ENCODE assay signal across 9 cellular contexts in genomic region chr19:46976845-46977320, GRCh38. TPM values are rescaled to one million over a fixed set of nuclear protein-coding genes. Genes with fewer than 3 reads are reported as not detected.
A peak's percentile ranks its signal among the peaks of the same experiment; 100 is the strongest.
DNase-seq lines count a peak whose midpoint lies in the region; ATAC-seq, FAIRE-seq and TF ChIP-seq lines count a peak whose summit lies in the region.
"Had no signal": no experiment of that assay in that cellular context is flagged by ENCODE, and none has a peak within 500 bp of the region (broad histone marks: within the 10 kb centered on the region; RNA-seq: fewer than 3 reads in every experiment).

No MANE protein-coding gene starts in this region.

- no peaks in the 10 kb centered on the region for H3K9me3 ChIP-seq in HUES48 (ENCODE audit: control insufficient read depth, insufficient read depth, low read length)
- H3K9me3 ChIP-seq in body of pancreas: no peaks in the 10 kb centered on the region
- no peaks in the 10 kb centered on the region for H3K9me3 ChIP-seq in keratinocyte (ENCODE audit: control insufficient read depth, low read depth, low read length)
- H3K9me3 ChIP-seq in suprapubic skin: no peaks in the 10 kb centered on the region

- peak overlapping the region; percentile 83 for H3K27ac ChIP-seq in HUES48 (ENCODE audit: low read depth, low read length)
- H3K27ac ChIP-seq in body of pancreas: peak overlapping the region; percentile 67 to 84 (median 70)
- peak overlapping the region; percentile 13 for H3K27ac ChIP-seq in keratinocyte (ENCODE audit: control insufficient read depth, insufficient read depth, low read length)
- peak overlapping the region; percentile 74 for H3K27ac ChIP-seq in suprapubic skin

- no peak for TF ChIP-seq EP300 in suprapubic skin (IDR thresholded peaks at IDR 0.05)

- no peak overlapping the region for H2AFZ ChIP-seq in keratinocyte (ENCODE audit: control insufficient read depth, low read length)

- 0 out of 2 replicates have a peak overlapping the region, but pooled peaks have one; percentile 4 for H3K9ac ChIP-seq in HUES48 (ENCODE audit: low read depth, low read length)
- peak overlapping the region; percentile 48 for H3K9ac ChIP-seq in keratinocyte (ENCODE audit: control insufficient read depth, extremely low read depth, insufficient read depth, low read length)

- no peak for TF ChIP-seq POLR2A in body of pancreas (IDR thresholded peaks at IDR 0.05)
- no peak for TF ChIP-seq POLR2A in suprapubic skin (IDR thresholded peaks at IDR 0.05)

- H3K4me3 ChIP-seq in HUES48 (ENCODE audit: low read depth, low read length): no peak overlapping the region
- no peak overlapping the region for H3K4me3 ChIP-seq in body of pancreas
- H3K4me3 ChIP-seq in keratinocyte (ENCODE audit: control insufficient read depth in 2 of 3, extremely low read depth in 1 of 3, insufficient read depth in 2 of 3, low read depth in 1 of 3, low read length in 3 of 3): no peak overlapping the region
- peak overlapping the region; percentile 17 for H3K4me3 ChIP-seq in suprapubic skin

- H3K36me3 ChIP-seq in HUES48 (ENCODE audit: control insufficient read depth, insufficient read depth, low read length) (no peaks in the 10 kb centered on the region), body of pancreas (replicated peaks in 1 of 2; ENCODE audit: insufficient read depth in 1 of 2, low read depth in 2 of 2) (no peaks in the 10 kb centered on the region), keratinocyte (ENCODE audit: control insufficient read depth in 2 of 2, extremely low read depth in 1 of 2, insufficient read depth in 2 of 2, low read length in 2 of 2) (peaks cover 0 to 4% of the 10 kb centered on the region in 2 experiments), suprapubic skin (no peaks in the 10 kb centered on the region)

- intact Hi-C loops in body of pancreas (cut with DNase I): no loop called here

- peaks cover 6% of the 10 kb centered on the region for H3K9me1 ChIP-seq in keratinocyte (ENCODE audit: control insufficient read depth, extremely low read depth, insufficient read depth, low read length)

- ATAC-seq in body of pancreas: no peak
- ATAC-seq in HG03280 (IDR thresholded peaks at IDR 0.05; ENCODE audit: unreplicated experiment): no peak
- ATAC-seq: naive thymus-derived CD8-positive, alpha-beta T cell had no signal

- FAIRE-seq in keratinocyte (lab: Jason Lieb, UNC) (no peak), D721Med (lab: Jason Lieb, UNC) (no peak)

- TF ChIP-seq CTCF in body of pancreas (IDR thresholded peaks at IDR 0.05): no peak
- TF ChIP-seq CTCF in keratinocyte (optimal IDR thresholded peaks at IDR 0.05 in 1 of 3, IDR thresholded peaks at IDR 0.05 in 1 of 3, conservative IDR thresholded peaks at IDR 0.05 in 1 of 3; ENCODE audit: extremely low read depth in 1 of 3, insufficient read depth in 2 of 3, low read length in 3 of 3): no peak
- TF ChIP-seq CTCF in suprapubic skin (IDR thresholded peaks at IDR 0.05): no peak
- no peak for TF ChIP-seq CTCF in D721Med (IDR thresholded peaks at IDR 0.05; ENCODE audit: insufficient read depth, missing control alignments)

- dilution Hi-C loops in keratinocyte (cut with MboI; ENCODE audit: extremely low pct_ligation_motif_present, low sequenced_read_pairs): no loop called here

- H3K4me1 ChIP-seq in HUES48 (ENCODE audit: control insufficient read depth, insufficient read depth, low read length) (peaks cover 29% of the 10 kb centered on the region), body of pancreas (peaks cover 39% of the 10 kb centered on the region), keratinocyte (ENCODE audit: control insufficient read depth, extremely low read depth, insufficient read depth, low read length) (peaks cover 28% of the 10 kb centered on the region), suprapubic skin (peaks cover 83% of the 10 kb centered on the region)

- H3K79me2 ChIP-seq in keratinocyte (ENCODE audit: control insufficient read depth, insufficient read depth, low read length): peaks cover 8% of the 10 kb centered on the region

- DNase-seq in body of pancreas (peak in 2 of 4 donors; percentile 32 to 40), keratinocyte (ENCODE audit: low read depth, low spot score) (no peak), suprapubic skin (ENCODE audit: low spot score in 2 of 2) (peak in 1 of 2 donors; percentile 82), D721Med (ENCODE audit: insufficient read length, low spot score) (no peak), NCI-H748 treated with DMSO at 0.1 percent for 48 hours (lab: John Stamatoyannopoulos, UW) (no peak), NCI-H82 (lab: John Stamatoyannopoulos, UW) (no peak)
- DNase-seq: naive thymus-derived CD8-positive, alpha-beta T cell had no signal

- H3K27me3 ChIP-seq in HUES48 (ENCODE audit: control insufficient read depth, insufficient read depth, low read length) (no peaks in the 10 kb centered on the region), body of pancreas (no peaks in the 10 kb centered on the region), keratinocyte (ENCODE audit: control insufficient read depth, extremely low read depth, insufficient read depth, low read length) (no peaks in the 10 kb centered on the region), suprapubic skin (no peaks in the 10 kb centered on the region)

- peak overlapping the region; percentile 52 for H3K4me2 ChIP-seq in keratinocyte (ENCODE audit: control insufficient read depth, extremely low read depth, insufficient read depth, low read depth, low read length)

- WGBS in body of pancreas, 2 donors: 54 to 60% methylated on average over 8 of the region's 8 CpGs
- 52% methylated on average over 8 of the region's 8 CpGs for WGBS in suprapubic skin

- peaks cover 4% of the 10 kb centered on the region for H4K20me1 ChIP-seq in keratinocyte (ENCODE audit: control insufficient read depth, extremely low read depth, insufficient read depth, low read length)

RNA-seq across cellular contexts. Expression of gene NPAS1, which starts 42.8 kb away (rescaled TPM):
- total RNA-seq in body of pancreas (not detected), suprapubic skin (1 to 10 TPM; 4.7 to 6.8 (median 5.5) TPM)
- polyA plus RNA-seq in keratinocyte: 0.42 to 0.81 TPM (median 0.42 TPM) in 3 replicates
- polyA plus RNA-seq in keratinocyte (2011; ENCODE audit: low read depth): not detected
- polyA plus RNA-seq in keratinocyte (2011; cell fraction: cytosol; rRNA removed): 0.22 and 1.1 TPM in 2 replicates
- 0.34 and 0.44 TPM in 2 replicates for polyA plus RNA-seq in keratinocyte (2011; cell fraction: nucleus; rRNA removed)
- 0.83 and 1.9 TPM in 2 replicates for polyA plus RNA-seq in keratinocyte (2012; ENCODE audit: low replicate concordance)
- 0.53 to 2.2 TPM in 2 of 3 replicates, not detected in the other for polyA minus RNA-seq in keratinocyte
- 3.3 TPM for polyA minus RNA-seq in keratinocyte (2011; cell fraction: cytosol; rRNA and poly(A)+ RNA removed)
- 0.95 TPM in 1 of 2 replicates, not detected in the other for polyA minus RNA-seq in keratinocyte (2011; cell fraction: nucleus; rRNA and poly(A)+ RNA removed)

Comparison
In these comparisons a context has a peak if more than half of its experiments do, and no peak if none do; other contexts are left out.
1. H3K27ac ChIP-seq: peak in every context shown above with its lines; median percentile 83 in HUES48; 74 in suprapubic skin; 70 in body of pancreas; 13 in keratinocyte.
2. RNA of gene NPAS1, which starts 42.8 kb away (total RNA-seq): 4.7 to 6.8 TPM in suprapubic skin; not detected in body of pancreas; every median in the first group is over 4 times any median in the second.